1 cellular context compared by ENCODE assay signal in genomic region chr19:49118565-49119410, GRCh38.
A peak's percentile ranks its signal among the peaks of the same experiment; 100 is the strongest.
TF ChIP-seq lines count a peak whose summit lies in the region.

TSS of gene C19orf73 (minus strand) at chr19:49119143. CDS start at chr19:49119022, 121 bp downstream.

TF ChIP-seq in HepG2, 621 proteins besides CTCF, POLR2A, EP300 and RAD21 (continued from another document and continues in another):
- TF ChIP-seq THAP9 (CRISPR knock-in tag; IDR thresholded peaks at IDR 0.05; ENCODE audit: borderline replicate concordance) (peak; percentile 65; the same call in 1 of the 2 replicates), SRSF4 (IDR thresholded peaks at IDR 0.05; ENCODE audit: low read depth, low read length, poor library complexity, severe bottlenecking) (no peak), SPEN (CRISPR knock-in tag; IDR thresholded peaks at IDR 0.05; ENCODE audit: low read depth) (no peak), ZNF260 (CRISPR knock-in tag; IDR thresholded peaks at IDR 0.05; ENCODE audit: borderline replicate concordance, low read depth) (no peak), FOXA3 (CRISPR knock-in tag; IDR thresholded peaks at IDR 0.05) (no peak; the same call in 1 of the 2 replicates), MBD4 (IDR thresholded peaks at IDR 0.05; ENCODE audit: borderline replicate concordance, low read length) (no peak), ZNF281 (CRISPR knock-in tag; IDR thresholded peaks at IDR 0.05; ENCODE audit: borderline replicate concordance) (no peak), RORA (CRISPR knock-in tag; IDR thresholded peaks at IDR 0.05) (no peak), ADNP (CRISPR knock-in tag; IDR thresholded peaks at IDR 0.05) (no peak), ZNF574 (CRISPR knock-in tag; IDR thresholded peaks at IDR 0.05) (peak; percentile 69), KLF15 (CRISPR knock-in tag; IDR thresholded peaks at IDR 0.05; ENCODE audit: borderline replicate concordance) (peak; percentile 65; the same call in 1 of the 2 replicates), NONO (IDR thresholded peaks at IDR 0.05) (no peak), NONO (CRISPR knock-in tag; conservative IDR thresholded peaks at IDR 0.05) (peak; percentile 68; the same call in 1 of the 2 replicates), POGK (CRISPR knock-in tag; conservative IDR thresholded peaks at IDR 0.05) (peak; percentile 93), CERS6 (CRISPR knock-in tag; IDR thresholded peaks at IDR 0.05) (no peak), ZNF766 (CRISPR knock-in tag; IDR thresholded peaks at IDR 0.05; ENCODE audit: borderline replicate concordance) (no peak), TCF7 (IDR thresholded peaks at IDR 0.05; ENCODE audit: low read depth) (no peak), SMAD9 (CRISPR knock-in tag; IDR thresholded peaks at IDR 0.05) (no peak; the same call in 1 of the 2 replicates), TCF12 (IDR thresholded peaks at IDR 0.05) (no peak), TCF12 (CRISPR knock-in tag; IDR thresholded peaks at IDR 0.05) (no peak), ZNF609 (CRISPR knock-in tag; IDR thresholded peaks at IDR 0.05; ENCODE audit: borderline replicate concordance) (peak; percentile 53; the same call in 1 of the 2 replicates), ZNF564 (CRISPR knock-in tag; IDR thresholded peaks at IDR 0.05) (no peak; the same call in 1 of the 2 replicates), KMT2B (CRISPR knock-in tag; IDR thresholded peaks at IDR 0.05) (peak; percentile 48; the same call in 1 of the 2 replicates), ZSCAN20 (CRISPR knock-in tag; IDR thresholded peaks at IDR 0.05; ENCODE audit: borderline replicate concordance) (peak; percentile 82; the same call in 1 of the 2 replicates), E2F2 (CRISPR knock-in tag; IDR thresholded peaks at IDR 0.05; ENCODE audit: borderline replicate concordance) (peak; percentile 81), MEF2D (CRISPR knock-in tag; IDR thresholded peaks at IDR 0.05) (peak; percentile 50; the same call in 1 of the 2 replicates), ZNF841 (CRISPR knock-in tag; IDR thresholded peaks at IDR 0.05; ENCODE audit: borderline replicate concordance) (no peak), ZNF296 (CRISPR knock-in tag; conservative IDR thresholded peaks at IDR 0.05) (peak; percentile 20; the same call in 1 of the 2 replicates), ZBTB8A (CRISPR knock-in tag; IDR thresholded peaks at IDR 0.05; ENCODE audit: borderline replicate concordance, low read depth) (no peak), ZNF800 (CRISPR knock-in tag; IDR thresholded peaks at IDR 0.05) (peak; percentile 72; the same call in 1 of the 2 replicates), RBM39 (IDR thresholded peaks at IDR 0.05; ENCODE audit: low read depth, low read length, poor library complexity, severe bottlenecking) (peak; percentile 42), KLF9 (CRISPR knock-in tag; IDR thresholded peaks at IDR 0.05; ENCODE audit: low read depth) (no peak), ZNF580 (CRISPR knock-in tag; IDR thresholded peaks at IDR 0.05; ENCODE audit: borderline replicate concordance, low read depth) (peak; percentile 60; the same call in 1 of the 2 replicates), CHD2 (IDR thresholded peaks at IDR 0.05; ENCODE audit: low read depth, low read length) (peak; percentile 32; the same call in 1 of the 2 replicates), CBFB (CRISPR knock-in tag; IDR thresholded peaks at IDR 0.05) (peak; percentile 60; the same call in 1 of the 2 replicates)
